ENCODE assay signal across 20 cellular contexts in genomic region chr11:15118431-15118830, GRCh38. TPM values are rescaled to one million over a fixed set of nuclear protein-coding genes. Genes with fewer than 3 reads are reported as not detected.
DNase-seq lines count a peak whose midpoint lies in the region; ATAC-seq and TF ChIP-seq lines count a peak whose summit lies in the region.
"Had no signal": no experiment of that assay in that cellular context is flagged by ENCODE, and none has a peak within 500 bp of the region (broad histone marks: within the 10 kb centered on the region; RNA-seq: fewer than 3 reads in every experiment).

No MANE protein-coding gene starts in this region.

- no peak overlapping the region for H2AFZ ChIP-seq in Loucy (ENCODE audit: low read length)

- no peaks in the 10 kb centered on the region for H3K36me3 Mint-ChIP-seq in activated CD4-positive, alpha-beta T cell treated with anti-CD3 and anti-CD28 coated beads for 36 hours (ENCODE audit: low read depth)
- no peaks in the 10 kb centered on the region for H3K36me3 Mint-ChIP-seq in natural killer cell

- H3K4me1 Mint-ChIP-seq in activated CD4-positive, alpha-beta T cell treated with anti-CD3 and anti-CD28 coated beads for 36 hours, result peaks cover 11% of the 10 kb centered on the region
- peaks cover 16 to 28% of the 10 kb centered on the region in 2 donors for H3K4me1 Mint-ChIP-seq in natural killer cell

- H3K4me3 Mint-ChIP-seq in activated CD4-positive, alpha-beta T cell treated with anti-CD3 and anti-CD28 coated beads for 36 hours, result no peak overlapping the region
- H3K4me3 Mint-ChIP-seq in natural killer cell, result no peak overlapping the region

- H3K27me3 ChIP-seq in Loucy (ENCODE audit: insufficient read depth, low read length, poor library complexity, severe bottlenecking), result no peaks in the 10 kb centered on the region
- H3K27me3 ChIP-seq: ascending aorta had no signal

- no peaks in the 10 kb centered on the region for H3K9me3 Mint-ChIP-seq in activated CD4-positive, alpha-beta T cell treated with anti-CD3 and anti-CD28 coated beads for 36 hours (ENCODE audit: low read depth)
- H3K9me3 Mint-ChIP-seq in natural killer cell, result no peaks in the 10 kb centered on the region
- H3K9me3 Mint-ChIP-seq: activated T-helper 2 cell treated with anti-CD3 and anti-CD28 coated beads, Interferon-gamma antibody, Interleukin-2, Interleukin-4, amounts not matched to agents 10 μg/mL and 5 μg/mL and 100 μg/mL, durations not matched to agents 14 hours and 24 hours and 36 hours had no signal

- no peaks in the 10 kb centered on the region for H3K79me2 ChIP-seq in Loucy (ENCODE audit: insufficient read depth, low read length)

- peak overlapping the region; percentile 20 for H3K4me2 ChIP-seq in Loucy (ENCODE audit: low read depth, low read length, poor library complexity, severe bottlenecking)
- H3K4me2 ChIP-seq: KMS-11, SK-N-SH had no signal

- H3K27ac Mint-ChIP-seq in activated CD4-positive, alpha-beta T cell treated with anti-CD3 and anti-CD28 coated beads for 36 hours, result no peak overlapping the region
- no peak overlapping the region for H3K27ac Mint-ChIP-seq in natural killer cell
- H3K27ac Mint-ChIP-seq: activated T-helper 2 cell treated with anti-CD3 and anti-CD28 coated beads, Interferon-gamma antibody, Interleukin-2, Interleukin-4, amounts not matched to agents 10 μg/mL and 5 μg/mL and 100 μg/mL, durations not matched to agents 14 hours and 24 hours and 36 hours had no signal

- H3F3A ChIP-seq in Loucy (ENCODE audit: low read depth), result no peaks in the 10 kb centered on the region

- H3K4me1 ChIP-seq in Loucy (ENCODE audit: insufficient read depth, low read length, poor library complexity, severe bottlenecking), result peaks cover 27% of the 10 kb centered on the region

- no peaks in the 10 kb centered on the region for H3K9me3 ChIP-seq in Loucy (ENCODE audit: insufficient read depth, low read depth, low read length)
- H3K9me3 ChIP-seq: ascending aorta, SK-N-SH had no signal

- TF ChIP-seq CTCF in Loucy (conservative IDR thresholded peaks at IDR 0.05; ENCODE audit: low read length) (no peak), natural killer cell (IDR thresholded peaks at IDR 0.05) (no peak)

- intact Hi-C loops in activated CD4-positive, alpha-beta T cell treated with anti-CD3 and anti-CD28 coated beads for 36 hours (cut with DNase I, micrococcal nuclease), result no loop called here
- intact Hi-C loops in natural killer cell (cut with micrococcal nuclease), result no loop called here

- H4K20me1 ChIP-seq in Loucy (ENCODE audit: insufficient read depth, low read length, poor library complexity, severe bottlenecking), result no peaks in the 10 kb centered on the region

- no peak overlapping the region for H3K4me3 ChIP-seq in Loucy (ENCODE audit: low read length, poor library complexity, severe bottlenecking)
- H3K4me3 ChIP-seq: ascending aorta had no signal

- no peaks in the 10 kb centered on the region for H3K9me2 ChIP-seq in Loucy (replicated peaks; ENCODE audit: low read depth, low read length)
- H3K9me2 ChIP-seq: SK-N-SH had no signal

- H3K36me3 ChIP-seq in Loucy (ENCODE audit: insufficient read depth, low read length), result no peaks in the 10 kb centered on the region
- H3K36me3 ChIP-seq: ascending aorta had no signal

- peak; percentile 90 for ATAC-seq in activated CD4-positive, alpha-beta T cell treated with anti-CD3 and anti-CD28 coated beads for 36 hours
- peak; percentile 40 for ATAC-seq in GM21367 (IDR thresholded peaks at IDR 0.05; ENCODE audit: unreplicated experiment)
- peak in 2 of 3 donors; percentile 47 to 72 for ATAC-seq in natural killer cell
- no peak for ATAC-seq in HG03135 (IDR thresholded peaks at IDR 0.05; ENCODE audit: unreplicated experiment)
- ATAC-seq: left lobe of liver, right cardiac atrium had no signal

- POLR2A ChIA-PET in activated CD4-positive, alpha-beta T cell treated with anti-CD3 and anti-CD28 coated beads for 36 hours (lab: Charles Lee), result interaction anchor here (0.6 kb wide), 1 partner anchor 9 kb away, joined by 3 read pairs; no protein-coding TSS in a partner anchor

- H3K27me3 Mint-ChIP-seq in activated CD4-positive, alpha-beta T cell treated with anti-CD3 and anti-CD28 coated beads for 36 hours, result peaks cover 51% of the 10 kb centered on the region
- peaks cover 33 to 34% of the 10 kb centered on the region in 2 donors for H3K27me3 Mint-ChIP-seq in natural killer cell (ENCODE audit: low read depth in 2 of 2)

- CTCF ChIA-PET in activated CD4-positive, alpha-beta T cell treated with anti-CD3 and anti-CD28 coated beads for 36 hours (lab: Charles Lee), result interaction anchor here (0.5 to 1.7 kb wide), 5 partner anchors 8 to 89 kb away, joined by 3 to 4 read pairs (median 3); no protein-coding TSS in a partner anchor

- peak; percentile 27 for DNase-seq in activated CD4-positive, alpha-beta T cell treated with anti-CD3 and anti-CD28 coated beads for 36 hours
- no peak for DNase-seq in activated CD4-positive, alpha-beta T cell treated with anti-CD3 and anti-CD28 coated beads for 4 hours
- DNase-seq in natural killer cell (no peak), kidney glomerular epithelial cell (lab: John Stamatoyannopoulos, UW) (no peak), HT-29 (ENCODE audit: low spot score) (no peak)
- DNase-seq: activated CD4-positive, alpha-beta T cell treated with anti-CD3 and anti-CD28 coated beads, Interleukin-2, amount 50 U/mL, for 48 hours; NCI-H1105 treated with DMSO at 0.1 percent for 48 hours; NCI-H2171; occipital lobe; SK-N-SH; stimulated activated CD4-positive, alpha-beta T cell treated with anti-CD3 and anti-CD28 coated beads, Interleukin-15, amount 100 ng/mL, for 24 hours had no signal

- H3K9ac ChIP-seq in Loucy (ENCODE audit: low read depth, low read length, poor library complexity, severe bottlenecking), result no peak overlapping the region
- H3K9ac ChIP-seq: KMS-11, SK-N-SH had no signal

RNA-seq across cellular contexts. Expression of gene INSC, which starts 3.7 kb away (rescaled TPM):
- total RNA-seq in activated CD4-positive, alpha-beta T cell treated with anti-CD3 and anti-CD28 coated beads for 36 hours, result under 1 TPM; 0.64 to 0.69 TPM
- total RNA-seq in natural killer cell, result under 1 TPM in 2 of 3 donors, not detected in 1; 0.16 to 0.27 TPM
- 0.29 and 1.7 TPM in 2 replicates for total RNA-seq in HT-29 (2014; rRNA removed; shearing (Covaris generic))
- total RNA-seq: A172, ascending aorta had no signal

RNA-seq across cellular contexts. Expression of gene CALCB, which starts 45.0 kb away (rescaled TPM):
- 1 to 10 TPM; 3.5 to 6.8 TPM for total RNA-seq in activated CD4-positive, alpha-beta T cell treated with anti-CD3 and anti-CD28 coated beads for 36 hours
- 1 to 10 TPM in 1 of 3 donors, under 1 TPM in 2; 0.19 to 1.3 (median 0.27) TPM for total RNA-seq in natural killer cell
- total RNA-seq in HT-29 (2014; rRNA removed; shearing (Covaris generic)), result not detected in 2 replicates
- total RNA-seq: A172, ascending aorta, occipital lobe had no signal
